In genomic region chr1:110916669-110917306, GRCh38 we compare ENCODE assay signal across 9 cellular contexts. TPM values are rescaled to one million over a fixed set of nuclear protein-coding genes. Genes with fewer than 3 reads are reported as not detected.
DNase-seq lines count a peak whose midpoint lies in the region; ATAC-seq and TF ChIP-seq lines count a peak whose summit lies in the region.
"Had no signal": no experiment of that assay in that cellular context is flagged by ENCODE, and none has a peak within 500 bp of the region (broad histone marks: within the 10 kb centered on the region; RNA-seq: fewer than 3 reads in every experiment).

No MANE protein-coding gene starts in this region.

- peaks cover 10% of the 10 kb centered on the region for H3K4me1 Mint-ChIP-seq in activated T-cell treated with anti-CD3 and anti-CD28 coated beads, Interleukin-2, amount 50 U/mL, for 4 hours (ENCODE audit: low read depth)
- H3K4me1 Mint-ChIP-seq: brain had no signal

- no peaks in the 10 kb centered on the region for H4K20me1 ChIP-seq in osteoblast (ENCODE audit: insufficient read depth, low read length)

- peak overlapping the region; percentile 11 for H2AFZ ChIP-seq in osteoblast (ENCODE audit: low read length)

- H3K27ac ChIP-seq in osteoblast (ENCODE audit: low read depth, low read length) (no peak overlapping the region), tibial nerve (no peak overlapping the region)

- peak overlapping the region; percentile 33 for H3K4me3 Mint-ChIP-seq in activated T-cell treated with anti-CD3 and anti-CD28 coated beads, Interleukin-2, amount 50 U/mL, for 4 hours
- H3K4me3 Mint-ChIP-seq: brain had no signal

- H3K36me3 ChIP-seq in osteoblast (ENCODE audit: insufficient read depth, low read length) (no peaks in the 10 kb centered on the region), tibial nerve (no peaks in the 10 kb centered on the region)

- H3K4me2 ChIP-seq in osteoblast (ENCODE audit: insufficient read depth, low read length), result peak overlapping the region; percentile 57

- DNase-seq in stimulated activated CD4-positive, alpha-beta T cell treated with anti-CD3 and anti-CD28 coated beads, Interleukin-15, amount 100 ng/mL, for 48 hours (ENCODE audit: low read depth in 2 of 2), result peak; percentile 7 to 21
- no peak for DNase-seq in stimulated activated CD4-positive, alpha-beta T cell treated with anti-CD3 and anti-CD28 coated beads, Interleukin-12 subunit alpha, Interleukin-12 subunit beta, amount 100 ng/mL, for 4 hours
- peak in 55 of 76 experiments; percentile 3 to 70 (median 31) for DNase-seq in HUDEP-2 (lab: John Stamatoyannopoulos, UW; ENCODE audit: unreplicated experiment in 76 of 76)
- no peak for DNase-seq in activated T-cell treated with anti-CD3 and anti-CD28 coated beads, Interleukin-2, amount 50 U/mL, for 4 hours
- DNase-seq in osteoblast (ENCODE audit: insufficient read length, low spot score, missing footprints), result no peak
- DNase-seq in lower leg skin (ENCODE audit: low spot score in 2 of 2), result no peak
- DNase-seq in tibial nerve (ENCODE audit: low spot score in 2 of 2), result no peak

- TF ChIP-seq EP300 in tibial nerve (IDR thresholded peaks at IDR 0.05), result no peak

- peak; percentile 70 to 82 for ATAC-seq in activated T-cell treated with anti-CD3 and anti-CD28 coated beads, Interleukin-2, amount 50 U/mL, for 4 hours
- no peak for ATAC-seq in GM19455 (IDR thresholded peaks at IDR 0.05; ENCODE audit: unreplicated experiment)

- no peaks in the 10 kb centered on the region for H3K27me3 Mint-ChIP-seq in activated T-cell treated with anti-CD3 and anti-CD28 coated beads, Interleukin-2, amount 50 U/mL, for 4 hours (ENCODE audit: low read depth)

- H3K79me2 ChIP-seq in osteoblast (ENCODE audit: insufficient read depth, low read length), result no peaks in the 10 kb centered on the region

- peaks cover under 1% of the 10 kb centered on the region for H3K36me3 Mint-ChIP-seq in activated T-cell treated with anti-CD3 and anti-CD28 coated beads, Interleukin-2, amount 50 U/mL, for 4 hours (ENCODE audit: insufficient read depth)
- H3K36me3 Mint-ChIP-seq: brain had no signal

- WGBS in lower leg skin, 2 donors, result 16 to 28% methylated on average over 2 of the region's 2 CpGs
- 49 to 51% methylated on average over 2 of the region's 2 CpGs for WGBS in tibial nerve, 2 donors

- TF ChIP-seq POLR2A in lower leg skin (IDR thresholded peaks at IDR 0.05) (no peak), tibial nerve (IDR thresholded peaks at IDR 0.05) (no peak)

- no peaks in the 10 kb centered on the region for H3K9me3 ChIP-seq in osteoblast (ENCODE audit: low read depth, low read length)
- peaks cover 0 to 23% (median 0%) of the 10 kb centered on the region in 4 donors for H3K9me3 ChIP-seq in tibial nerve

- TF ChIP-seq CTCF in osteoblast (IDR thresholded peaks at IDR 0.05; ENCODE audit: extremely low read depth, low read depth, low read length) (no peak), lower leg skin (IDR thresholded peaks at IDR 0.05) (no peak), tibial nerve (IDR thresholded peaks at IDR 0.05) (no peak)

- H3K9me3 Mint-ChIP-seq in activated T-cell treated with anti-CD3 and anti-CD28 coated beads, Interleukin-2, amount 50 U/mL, for 4 hours, result peaks cover 12% of the 10 kb centered on the region

- intact Hi-C loops in lower leg skin (cut with DNase I; ENCODE audit: low total_unique reads), result no loop called here

- H3K27me3 ChIP-seq in osteoblast (ENCODE audit: insufficient read depth, low read length), result no peaks in the 10 kb centered on the region
- no peaks in the 10 kb centered on the region for H3K27me3 ChIP-seq in tibial nerve

- H3K4me1 ChIP-seq in osteoblast (ENCODE audit: insufficient read depth, low read length) (no peaks in the 10 kb centered on the region), tibial nerve (no peaks in the 10 kb centered on the region)

- H3K4me3 ChIP-seq in osteoblast (ENCODE audit: insufficient read depth, low read length), result peak overlapping the region; percentile 27
- no peak overlapping the region for H3K4me3 ChIP-seq in lower leg skin (ENCODE audit: low read depth, poor library complexity, severe bottlenecking)
- H3K4me3 ChIP-seq in tibial nerve, result no peak overlapping the region

RNA-seq across cellular contexts. Expression of gene CD53, which starts 43.8 kb away (rescaled TPM):
- 100 to 1,000 TPM; 163 to 217 (median 190) TPM for total RNA-seq in activated T-cell treated with anti-CD3 and anti-CD28 coated beads, Interleukin-2, amount 50 U/mL, for 4 hours
- total RNA-seq in osteoblast, result 0.29 and 0.36 TPM in 2 replicates
- total RNA-seq in lower leg skin, result 10 to 100 TPM in 2 of 4 donors, 1 to 10 TPM in 2; 4.7 to 12.7 (median 8.8) TPM
- total RNA-seq in tibial nerve, result 10 to 100 TPM; 12.0 to 45.0 (median 22.5) TPM

RNA-seq across cellular contexts. Expression of gene LRIF1, which starts 46.9 kb away (rescaled TPM):
- total RNA-seq in activated T-cell treated with anti-CD3 and anti-CD28 coated beads, Interleukin-2, amount 50 U/mL, for 4 hours, result 10 to 100 TPM in 1 of 3 donors, 1 to 10 TPM in 2; 7.5 to 10.1 (median 9.5) TPM
- total RNA-seq in osteoblast (10.5 and 13.6 TPM in 2 replicates), lower leg skin (10 to 100 TPM in 2 of 4 donors, 1 to 10 TPM in 2; 9.0 to 10.6 (median 9.6) TPM), tibial nerve (10 to 100 TPM in 2 of 4 donors, 1 to 10 TPM in 2; 3.9 to 10.9 (median 8.7) TPM)

Comparison
In these comparisons a context has a peak if more than half of its experiments do, and no peak if none do; other contexts are left out.
1. DNase-seq: peak in stimulated activated CD4-positive, alpha-beta T cell treated with anti-CD3 and anti-CD28 coated beads, Interleukin-15, amount 100 ng/mL, for 48 hours (2 of 2) and HUDEP-2 (55 of 76); none in stimulated activated CD4-positive, alpha-beta T cell treated with anti-CD3 and anti-CD28 coated beads, Interleukin-12 subunit alpha, Interleukin-12 subunit beta, amount 100 ng/mL, for 4 hours (single experiment), activated T-cell treated with anti-CD3 and anti-CD28 coated beads, Interleukin-2, amount 50 U/mL, for 4 hours (single experiment), osteoblast (single experiment), lower leg skin (0 of 2) and tibial nerve (0 of 2).